Comparison of ENCODE assay signal across 10 cellular contexts in genomic region chr15:84638103-84638502, GRCh38. TPM values are rescaled to one million over a fixed set of nuclear protein-coding genes. Genes with fewer than 3 reads are reported as not detected.
DNase-seq lines count a peak whose midpoint lies in the region; ATAC-seq and TF ChIP-seq lines count a peak whose summit lies in the region.
"Had no signal": no experiment of that assay in that cellular context is flagged by ENCODE, and none has a peak within 500 bp of the region (broad histone marks: within the 10 kb centered on the region; RNA-seq: fewer than 3 reads in every experiment).

No MANE protein-coding gene starts in this region.

- TF ChIP-seq CTCF in chondrocyte (IDR thresholded peaks at IDR 0.05) (peak; percentile 30), psoas muscle (IDR thresholded peaks at IDR 0.05) (peak; percentile 16)

- H3K9me3 ChIP-seq in psoas muscle, result no peaks in the 10 kb centered on the region

- DNase-seq in activated CD4-positive, alpha-beta T cell treated with anti-CD3 and anti-CD28 coated beads, Interleukin-2, amount 10 ng/mL, durations not matched to agents 24 days and 14 days, result peak; percentile 67
- no peak for DNase-seq in activated CD4-positive, alpha-beta T cell treated with anti-CD3 and anti-CD28 coated beads, Interleukin-2, amount 50 U/mL, for 4 hours
- DNase-seq in OCI-M1 (lab: John Stamatoyannopoulos, UW) (peak; percentile 36), chondrocyte (ENCODE audit: low spot score) (no peak), psoas muscle (no peak)
- no peak for DNase-seq in effector CD8-positive, alpha-beta T cell (lab: John Stamatoyannopoulos, UW)

- no peak overlapping the region for H3K4me3 ChIP-seq in psoas muscle

- H3K36me3 Mint-ChIP-seq in activated CD4-positive, alpha-beta T cell treated with anti-CD3 and anti-CD28 coated beads, Interleukin-2, amount 10 ng/mL, durations not matched to agents 24 days and 14 days (ENCODE audit: low read depth), result peaks cover 56% of the 10 kb centered on the region
- H3K36me3 Mint-ChIP-seq in chondrocyte (ENCODE audit: low read depth), result peaks cover 23% of the 10 kb centered on the region

- peak overlapping the region; percentile 60 for H3K27ac ChIP-seq in psoas muscle

- H3K27me3 Mint-ChIP-seq in activated CD4-positive, alpha-beta T cell treated with anti-CD3 and anti-CD28 coated beads, Interleukin-2, amount 10 ng/mL, durations not matched to agents 24 days and 14 days, result no peaks in the 10 kb centered on the region
- H3K27me3 Mint-ChIP-seq in chondrocyte (ENCODE audit: low read depth), result no peaks in the 10 kb centered on the region
- H3K27me3 Mint-ChIP-seq: IgD-negative memory B cell had no signal

- ATAC-seq in psoas muscle, result peak in 3 of 4 donors; percentile 34 to 41 (median 36)
- no peak for ATAC-seq in GM21619 (IDR thresholded peaks at IDR 0.05; ENCODE audit: unreplicated experiment)
- no peak for ATAC-seq in GM19351 (IDR thresholded peaks at IDR 0.05; ENCODE audit: unreplicated experiment)
- ATAC-seq: stimulated activated effector memory CD8-positive, alpha-beta T cell treated with anti-CD3 and anti-CD28 coated beads, Interleukin-12 subunit alpha, Interleukin-12 subunit beta, amount 100 ng/mL, for 72 hours had no signal

- peaks cover 8 to 73% of the 10 kb centered on the region in 2 donors for H3K36me3 ChIP-seq in psoas muscle (ENCODE audit: insufficient read depth in 1 of 2, low read depth in 1 of 2)

- no peak overlapping the region for H3K4me3 Mint-ChIP-seq in activated CD4-positive, alpha-beta T cell treated with anti-CD3 and anti-CD28 coated beads, Interleukin-2, amount 10 ng/mL, durations not matched to agents 24 days and 14 days
- no peak overlapping the region for H3K4me3 Mint-ChIP-seq in chondrocyte (ENCODE audit: unreplicated experiment)
- H3K4me3 Mint-ChIP-seq: stimulated activated effector memory CD8-positive, alpha-beta T cell treated with anti-CD3 and anti-CD28 coated beads, Interleukin-12 subunit alpha, Interleukin-12 subunit beta, amount 100 ng/mL, for 72 hours had no signal

- 49 to 64% (median 57%) methylated on average over 3 of the region's 3 CpGs for WGBS in psoas muscle, 3 donors

- H3K27ac Mint-ChIP-seq in activated CD4-positive, alpha-beta T cell treated with anti-CD3 and anti-CD28 coated beads, Interleukin-2, amount 10 ng/mL, durations not matched to agents 24 days and 14 days, result peak overlapping the region; percentile 10
- peak overlapping the region; percentile 18 for H3K27ac Mint-ChIP-seq in chondrocyte (ENCODE audit: unreplicated experiment)
- H3K27ac Mint-ChIP-seq: IgD-negative memory B cell; stimulated activated effector memory CD8-positive, alpha-beta T cell treated with anti-CD3 and anti-CD28 coated beads, Interleukin-12 subunit alpha, Interleukin-12 subunit beta, amount 100 ng/mL, for 72 hours had no signal

- intact Hi-C loops in activated CD4-positive, alpha-beta T cell treated with anti-CD3 and anti-CD28 coated beads, Interleukin-2, amount 10 ng/mL, durations not matched to agents 24 days and 14 days (cut with micrococcal nuclease), result no loop called here
- intact Hi-C loops in psoas muscle (cut with DNase I), result no loop called here

- peaks cover 16% of the 10 kb centered on the region for H3K4me1 ChIP-seq in psoas muscle

- no peaks in the 10 kb centered on the region for H3K27me3 ChIP-seq in psoas muscle (ENCODE audit: insufficient read depth in 3 of 3, low read length in 2 of 3)

- peaks cover 32% of the 10 kb centered on the region for H3K4me1 Mint-ChIP-seq in activated CD4-positive, alpha-beta T cell treated with anti-CD3 and anti-CD28 coated beads, Interleukin-2, amount 10 ng/mL, durations not matched to agents 24 days and 14 days
- peaks cover 17% of the 10 kb centered on the region for H3K4me1 Mint-ChIP-seq in chondrocyte (ENCODE audit: low read depth)

- no peaks in the 10 kb centered on the region for H3K9me3 Mint-ChIP-seq in activated CD4-positive, alpha-beta T cell treated with anti-CD3 and anti-CD28 coated beads, Interleukin-2, amount 10 ng/mL, durations not matched to agents 24 days and 14 days
- no peaks in the 10 kb centered on the region for H3K9me3 Mint-ChIP-seq in chondrocyte (ENCODE audit: low read depth)
- H3K9me3 Mint-ChIP-seq: IgD-negative memory B cell; stimulated activated effector memory CD8-positive, alpha-beta T cell treated with anti-CD3 and anti-CD28 coated beads, Interleukin-12 subunit alpha, Interleukin-12 subunit beta, amount 100 ng/mL, for 72 hours had no signal

RNA-seq across cellular contexts. Expression of gene WDR73, which starts 16.0 kb away (rescaled TPM):
- 24.5 and 28.0 TPM in 2 replicates for total RNA-seq in activated CD4-positive, alpha-beta T cell treated with anti-CD3 and anti-CD28 coated beads, Interleukin-2, amount 10 ng/mL, durations not matched to agents 24 days and 14 days
- total RNA-seq in chondrocyte (13.6 to 21.9 TPM (median 17.0 TPM) in 3 replicates), psoas muscle (10 to 100 TPM in 3 of 4 donors, 1 to 10 TPM in 1; 8.9 to 22.0 (median 12.1) TPM)
- 10 to 100 TPM; 13.6 to 18.7 (median 17.0) TPM for polyA plus RNA-seq in psoas muscle

RNA-seq across cellular contexts. Expression of gene NMB, which starts 19.9 kb away (rescaled TPM):
- 2.8 and 3.7 TPM in 2 replicates for total RNA-seq in activated CD4-positive, alpha-beta T cell treated with anti-CD3 and anti-CD28 coated beads, Interleukin-2, amount 10 ng/mL, durations not matched to agents 24 days and 14 days
- total RNA-seq in chondrocyte (5.7 to 8.5 TPM (median 7.8 TPM) in 3 replicates), psoas muscle (1 to 10 TPM; 1.0 to 2.1 (median 1.2) TPM)
- 1 to 10 TPM; 3.1 to 6.3 (median 5.6) TPM for polyA plus RNA-seq in psoas muscle

RNA-seq across cellular contexts. Expression of gene ZSCAN2, which starts 37.3 kb away (rescaled TPM):
- total RNA-seq in activated CD4-positive, alpha-beta T cell treated with anti-CD3 and anti-CD28 coated beads, Interleukin-2, amount 10 ng/mL, durations not matched to agents 24 days and 14 days, result 6.8 TPM in 2 replicates
- total RNA-seq in chondrocyte (8.8 to 11.9 TPM (median 10.5 TPM) in 3 replicates), psoas muscle (1 to 10 TPM; 3.3 to 5.4 (median 4.4) TPM)
- 1 to 10 TPM; 3.5 to 9.6 (median 3.6) TPM for polyA plus RNA-seq in psoas muscle

Comparison
In these comparisons a context has a peak if more than half of its experiments do, and no peak if none do; other contexts are left out.
1. DNase-seq: peak in activated CD4-positive, alpha-beta T cell treated with anti-CD3 and anti-CD28 coated beads, Interleukin-2, amount 10 ng/mL, durations not matched to agents 24 days and 14 days (single experiment) and OCI-M1 (single experiment); none in activated CD4-positive, alpha-beta T cell treated with anti-CD3 and anti-CD28 coated beads, Interleukin-2, amount 50 U/mL, for 4 hours (0 of 2), chondrocyte (single experiment), psoas muscle (0 of 2) and effector CD8-positive, alpha-beta T cell (single experiment).
2. ATAC-seq: peak in psoas muscle (3 of 4); none in GM21619 (single experiment) and GM19351 (single experiment).